ENCODE assay signal across 14 cellular contexts in the genomic region with DNA sequence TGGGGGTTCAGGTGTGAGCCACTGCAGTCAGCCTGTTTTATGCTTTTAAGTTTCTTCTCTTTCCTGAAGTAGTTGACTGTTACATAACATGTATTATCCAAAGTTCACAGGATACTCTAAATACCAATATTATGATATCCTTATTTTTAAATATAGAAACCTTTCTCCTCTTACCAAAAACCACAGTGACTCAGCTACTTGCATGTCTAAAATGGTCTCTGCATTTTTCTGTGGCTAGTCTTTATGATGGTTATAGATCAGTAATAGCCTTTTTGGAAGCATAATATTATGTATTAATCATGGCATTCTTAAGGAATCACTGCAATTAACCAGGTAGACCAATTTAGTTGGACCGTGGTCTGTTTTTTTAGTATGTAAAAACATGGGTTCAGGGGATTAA.
DNase-seq lines count a peak whose midpoint lies in the region; ATAC-seq, FAIRE-seq and TF ChIP-seq lines count a peak whose summit lies in the region.
"Had no signal": no experiment of that assay in that cellular context is flagged by ENCODE, and none has a peak within 500 bp of the region (broad histone marks: within the 10 kb centered on the region; RNA-seq: fewer than 3 reads in every experiment).

No MANE protein-coding gene starts in this region.

- FAIRE-seq in GM19239 (lab: Jason Lieb, UNC) (peak; percentile 23), GM12892 (lab: Jason Lieb, UNC) (no peak)

- no peaks in the 10 kb centered on the region for H3K9me3 ChIP-seq in OCI-LY7 (ENCODE audit: low read length)

- H3K4me1 ChIP-seq in OCI-LY7 (ENCODE audit: insufficient read depth, low read length, poor library complexity, severe bottlenecking): peaks cover 28% of the 10 kb centered on the region

- H3K9me2 ChIP-seq in OCI-LY7 (ENCODE audit: insufficient read depth, low read length): no peaks in the 10 kb centered on the region

- H3K79me2 ChIP-seq in OCI-LY7 (ENCODE audit: insufficient read depth, low read depth, low read length): no peaks in the 10 kb centered on the region

- peaks cover 28% of the 10 kb centered on the region for H3K4me1 Mint-ChIP-seq in stimulated activated effector memory CD8-positive, alpha-beta T cell treated with anti-CD3 and anti-CD28 coated beads, Interleukin-12 subunit alpha, Interleukin-12 subunit beta, amount 100 ng/mL, for 72 hours

- no peak overlapping the region for H2AFZ ChIP-seq in OCI-LY7 (ENCODE audit: low read length)

- H4K20me1 ChIP-seq in OCI-LY7 (ENCODE audit: insufficient read depth, low read length): no peaks in the 10 kb centered on the region

- no peaks in the 10 kb centered on the region for H3K36me3 ChIP-seq in OCI-LY7 (ENCODE audit: insufficient read depth, low read length)

- no peak overlapping the region for H3K4me3 ChIP-seq in OCI-LY7 (ENCODE audit: low read depth, low read length, poor library complexity, severe bottlenecking)
- no peak overlapping the region for H3K4me3 ChIP-seq in choroid plexus epithelial cell (ENCODE audit: low read depth, low read length)

- DNase-seq in GM19239 (ENCODE audit: insufficient read length, low spot score) (no peak), OCI-LY7 (ENCODE audit: low spot score) (no peak), choroid plexus epithelial cell (ENCODE audit: low read depth) (peak; percentile 82), GM12892 (ENCODE audit: insufficient read length) (no peak)
- DNase-seq in stimulated activated effector memory CD8-positive, alpha-beta T cell treated with anti-CD3 and anti-CD28 coated beads, Interleukin-12 subunit alpha, Interleukin-12 subunit beta, amount 100 ng/mL, for 72 hours (ENCODE audit: low spot score in 2 of 2): no peak
- no peak for DNase-seq in activated naive CD4-positive, alpha-beta T cell (lab: John Stamatoyannopoulos, UW)
- DNase-seq: islet precursor cell, NCI-H82, posterior cingulate gyrus had no signal

- H3K27ac Mint-ChIP-seq in stimulated activated effector memory CD8-positive, alpha-beta T cell treated with anti-CD3 and anti-CD28 coated beads, Interleukin-12 subunit alpha, Interleukin-12 subunit beta, amount 100 ng/mL, for 72 hours: no peak overlapping the region
- H3K27ac Mint-ChIP-seq: activated T-helper 1 cell treated with anti-CD3 and anti-CD28 coated beads, Interleukin-12 subunit alpha, Interleukin-12 subunit beta, Interleukin-2, Interleukin-4 antibody, amounts not matched to agents 30 ng/mL and 10 ng/mL and 1 ng/mL, durations not matched to agents 14 hours and 24 hours and 36 hours; IgD-negative memory B cell had no signal

- no peak for TF ChIP-seq POLR2A in GM12892 (IDR thresholded peaks at IDR 0.05; ENCODE audit: low read depth, low read length)

- ATAC-seq in stimulated activated effector memory CD8-positive, alpha-beta T cell treated with anti-CD3 and anti-CD28 coated beads, Interleukin-12 subunit alpha, Interleukin-12 subunit beta, amount 100 ng/mL, for 72 hours: peak; percentile 39
- ATAC-seq in HG02938 (IDR thresholded peaks at IDR 0.05; ENCODE audit: unreplicated experiment) (no peak), HG03378 (IDR thresholded peaks at IDR 0.05; ENCODE audit: unreplicated experiment) (no peak)

- BruUV-seq in OCI-LY7 (replicated peaks; lab: Mats Ljungman, UMichigan): no TSS peak

- TF ChIP-seq CTCF in OCI-LY7 (conservative IDR thresholded peaks at IDR 0.05; ENCODE audit: low read length) (no peak), choroid plexus epithelial cell (conservative IDR thresholded peaks at IDR 0.05; ENCODE audit: low read depth, low read length) (no peak)

- no peak overlapping the region for H3K27ac ChIP-seq in OCI-LY7 (ENCODE audit: low read depth, low read length, poor library complexity, severe bottlenecking)
- H3K27ac ChIP-seq: VCaP had no signal

- CTCF ChIA-PET in OCI-LY7 (lab: Charles Lee; ENCODE audit: unreplicated experiment): no interaction called here

- peaks cover 5% of the 10 kb centered on the region for H3K36me3 Mint-ChIP-seq in stimulated activated effector memory CD8-positive, alpha-beta T cell treated with anti-CD3 and anti-CD28 coated beads, Interleukin-12 subunit alpha, Interleukin-12 subunit beta, amount 100 ng/mL, for 72 hours

- H3K4me2 ChIP-seq in OCI-LY7 (ENCODE audit: low read length): peak overlapping the region; percentile 26

- H3K4me3 Mint-ChIP-seq in stimulated activated effector memory CD8-positive, alpha-beta T cell treated with anti-CD3 and anti-CD28 coated beads, Interleukin-12 subunit alpha, Interleukin-12 subunit beta, amount 100 ng/mL, for 72 hours: no peak overlapping the region
- H3K4me3 Mint-ChIP-seq: activated T-helper 1 cell treated with anti-CD3 and anti-CD28 coated beads, Interleukin-12 subunit alpha, Interleukin-12 subunit beta, Interleukin-2, Interleukin-4 antibody, amounts not matched to agents 30 ng/mL and 10 ng/mL and 1 ng/mL, durations not matched to agents 14 hours and 24 hours and 36 hours; IgD-negative memory B cell had no signal

- POLR2A ChIA-PET in OCI-LY7 (lab: Charles Lee): interaction anchor here (0.6 kb wide), 2 partner anchors 148 to 151 kb away, joined by 3 to 7 read pairs; no protein-coding TSS in a partner anchor

- intact Hi-C loops in OCI-LY7 (cut with micrococcal nuclease; ENCODE audit: unreplicated experiment): no loop called here

- H3K9me3 Mint-ChIP-seq in stimulated activated effector memory CD8-positive, alpha-beta T cell treated with anti-CD3 and anti-CD28 coated beads, Interleukin-12 subunit alpha, Interleukin-12 subunit beta, amount 100 ng/mL, for 72 hours: no peaks in the 10 kb centered on the region
- H3K9me3 Mint-ChIP-seq: activated T-helper 1 cell treated with anti-CD3 and anti-CD28 coated beads, Interleukin-12 subunit alpha, Interleukin-12 subunit beta, Interleukin-2, Interleukin-4 antibody, amounts not matched to agents 30 ng/mL and 10 ng/mL and 1 ng/mL, durations not matched to agents 14 hours and 24 hours and 36 hours; IgD-negative memory B cell had no signal
